Comparison of ENCODE assay signal across 31 cellular contexts in genomic region chr21:29224006-29224405, GRCh38.
A peak's percentile ranks its signal among the peaks of the same experiment; 100 is the strongest.
DNase-seq lines count a peak whose midpoint lies in the region; ATAC-seq, FAIRE-seq and TF ChIP-seq lines count a peak whose summit lies in the region.
"Had no signal": no experiment of that assay in that cellular context is flagged by ENCODE, and none has a peak within 500 bp of the region (broad histone marks: within the 10 kb centered on the region; RNA-seq: fewer than 3 reads in every experiment).

No MANE protein-coding gene starts in this region.

- no peak for TF ChIP-seq CTCF in epithelial cell of esophagus (IDR thresholded peaks at IDR 0.05; ENCODE audit: insufficient read depth, low read depth, low read length, missing control alignments)
- TF ChIP-seq CTCF in GM20000 (IDR thresholded peaks at IDR 0.05; ENCODE audit: extremely low read depth, missing control alignments), result no peak

- DNase-seq in GM12892 (ENCODE audit: insufficient read length), result no peak
- DNase-seq in epithelial cell of esophagus (ENCODE audit: low read depth), result peak; percentile 57
- DNase-seq in GM20000 (ENCODE audit: low spot score), result no peak
- no peak for DNase-seq in SIG-M5 (lab: John Stamatoyannopoulos, UW)
- DNase-seq in NCI-H2196 (lab: John Stamatoyannopoulos, UW; ENCODE audit: unreplicated experiment), result no peak
- DNase-seq: activated CD4-positive, CD25-positive, alpha-beta regulatory T cell treated with anti-CD3 and anti-CD28 coated beads, Interleukin-2, amount 50 U/mL, for 72 hours; activated CD8-positive, alpha-beta T cell treated with anti-CD3 and anti-CD28 coated beads for 36 hours; activated gamma-delta T cell treated with Interleukin-2 at 50 U/mL for 16 hours; activated T-cell treated with anti-CD3 and anti-CD28 coated beads for 4 hours; body of pancreas; DMS79; effector CD8-positive, alpha-beta T cell; foreskin melanocyte; H7; Karpas-422; left lung; naive B cell; NCI-H1694; NCI-H2171; NCI-H526 treated with DMSO at 0.1 percent for 48 hours; nucleus accumbens; psoas muscle; T-cell; upper lobe of left lung had no signal

- no peak overlapping the region for H3K4me3 ChIP-seq in epithelial cell of esophagus (ENCODE audit: low read length)
- H3K4me3 ChIP-seq: body of pancreas, hepatocyte, left lung, psoas muscle, SJSA1, upper lobe of left lung had no signal

- no peak for TF ChIP-seq POLR2A in GM12892 (IDR thresholded peaks at IDR 0.05; ENCODE audit: low read depth, low read length)

- peak; percentile 53 for ATAC-seq in GM21529 (IDR thresholded peaks at IDR 0.05; ENCODE audit: unreplicated experiment)
- ATAC-seq in HG03439 (IDR thresholded peaks at IDR 0.05; ENCODE audit: unreplicated experiment), result peak; percentile 53
- ATAC-seq in HG02571 (IDR thresholded peaks at IDR 0.05; ENCODE audit: unreplicated experiment), result no peak
- ATAC-seq: activated CD8-positive, alpha-beta T cell treated with anti-CD3 and anti-CD28 coated beads for 36 hours; body of pancreas; esophagus mucosa; left lung; psoas muscle; T-cell had no signal

- peak; percentile 66 for FAIRE-seq in GM12892 (lab: Jason Lieb, UNC)
- FAIRE-seq: RCC 7860 had no signal
